In genomic region chr2:8487461-8487932, GRCh38 we compare ENCODE assay signal across 8 cellular contexts.
DNase-seq lines count a peak whose midpoint lies in the region; ATAC-seq and TF ChIP-seq lines count a peak whose summit lies in the region.

No MANE protein-coding gene starts in this region.

- intact Hi-C loops in activated B cell treated with CpG ODN at 0.5 μM for 24 hours (cut with micrococcal nuclease) (no loop called here), A673 (cut with micrococcal nuclease; ENCODE audit: unreplicated experiment) (no loop called here)

- peak overlapping the region; percentile 73 for H3K4me3 Mint-ChIP-seq in activated B cell treated with CpG ODN at 0.5 μM for 24 hours

- CTCF ChIA-PET in activated B cell treated with CpG ODN at 0.5 μM for 24 hours (lab: Charles Lee) (no interaction called here), A673 (lab: Charles Lee) (no interaction called here)

- peaks cover 83% of the 10 kb centered on the region for H3K27me3 Mint-ChIP-seq in activated B cell treated with CpG ODN at 0.5 μM for 24 hours

- TF ChIP-seq CTCF in activated B cell treated with CpG ODN at 0.5 μM for 24 hours (IDR thresholded peaks at IDR 0.05) (no peak), A673 (conservative IDR thresholded peaks at IDR 0.05; ENCODE audit: low read depth, low read length) (no peak)

- H3K9me3 ChIP-seq in mononuclear cell (ENCODE audit: low read depth, low read length) (no peaks in the 10 kb centered on the region), A673 (ENCODE audit: low read depth, low read length, poor library complexity, severe bottlenecking) (no peaks in the 10 kb centered on the region)

- H3K27me3 ChIP-seq in mononuclear cell (ENCODE audit: insufficient read depth, low read length) (no peaks in the 10 kb centered on the region), A673 (replicated peaks; ENCODE audit: insufficient read depth, low read depth, low read length, poor library complexity) (no peaks in the 10 kb centered on the region)

- H3K4me1 ChIP-seq in mononuclear cell (ENCODE audit: insufficient read depth, low read length) = peaks cover 50% of the 10 kb centered on the region
- peaks cover 25% of the 10 kb centered on the region for H3K4me1 ChIP-seq in A673 (ENCODE audit: insufficient read depth, low read length, poor library complexity, severe bottlenecking)

- H3K4me1 Mint-ChIP-seq in activated B cell treated with CpG ODN at 0.5 μM for 24 hours = peaks cover 29% of the 10 kb centered on the region

- POLR2A ChIA-PET in activated B cell treated with CpG ODN at 0.5 μM for 24 hours (lab: Charles Lee) = interaction anchor here (1.3 to 3.2 kb wide), 3 partner anchors 10 to 56 kb away, joined by 3 to 15 read pairs (median 5); no protein-coding TSS in a partner anchor
- POLR2A ChIA-PET in A673 (lab: Charles Lee; ENCODE audit: low non-redundant PET) = no interaction called here

- H3K27ac ChIP-seq in A673 (ENCODE audit: low read depth, low read length, poor library complexity, severe bottlenecking) = no peak overlapping the region

- H3K9me3 Mint-ChIP-seq in activated B cell treated with CpG ODN at 0.5 μM for 24 hours = no peaks in the 10 kb centered on the region

- DNase-seq in activated B cell treated with CpG ODN at 0.5 μM for 24 hours (no peak), RKO (ENCODE audit: low spot score) (no peak), NAMALWA (ENCODE audit: low spot score) (no peak), occipital lobe (lab: John Stamatoyannopoulos, UW) (no peak), A673 (ENCODE audit: low spot score) (no peak)

- peak overlapping the region; percentile 27 for H3K4me3 ChIP-seq in mononuclear cell (ENCODE audit: low read length)
- no peak overlapping the region for H3K4me3 ChIP-seq in A673 (ENCODE audit: low read depth, low read length, poor library complexity, severe bottlenecking)

- H3K36me3 Mint-ChIP-seq in activated B cell treated with CpG ODN at 0.5 μM for 24 hours (ENCODE audit: low read depth) = no peaks in the 10 kb centered on the region

- H3K36me3 ChIP-seq in A673 (ENCODE audit: insufficient read depth, low read length, poor library complexity, severe bottlenecking) = no peaks in the 10 kb centered on the region

- ATAC-seq in GM18502 (IDR thresholded peaks at IDR 0.05; ENCODE audit: poor library complexity, unreplicated experiment) = peak; percentile 18
- peak; percentile 7 for ATAC-seq in HG02610 (IDR thresholded peaks at IDR 0.05; ENCODE audit: unreplicated experiment)
- peak; percentile 5 for ATAC-seq in activated B cell treated with CpG ODN at 0.5 μM for 24 hours (ENCODE audit: low read depth)

- H3K27ac Mint-ChIP-seq in activated B cell treated with CpG ODN at 0.5 μM for 24 hours = peak overlapping the region; percentile 57

- no TSS peak for BruUV-seq in A673 (replicated peaks; lab: Mats Ljungman, UMichigan)
